23 cellular contexts compared by ENCODE assay signal in genomic region chr12:64127811-64128210, GRCh38.
"Had no signal": no experiment of that assay in that cellular context is flagged by ENCODE, and none has a peak within 500 bp of the region (broad histone marks: within the 10 kb centered on the region; RNA-seq: fewer than 3 reads in every experiment).

No MANE protein-coding gene starts in this region.

- H3K4me3 Mint-ChIP-seq: mesothelial cell of epicardium had no signal

- H3K27ac ChIP-seq: coronary artery, dorsolateral prefrontal cortex, epithelial cell of prostate, esophagus squamous epithelium, gastrocnemius medialis, heart right ventricle, left lung, lower lobe of right lung had no signal

- H3K9me3 ChIP-seq: esophagus squamous epithelium, gastrocnemius medialis, lower lobe of right lung had no signal

- H3K4me3 ChIP-seq: coronary artery, dorsolateral prefrontal cortex, esophagus squamous epithelium, gastrocnemius medialis, heart right ventricle, left lung, lower lobe of right lung, mucosa of descending colon had no signal

- ATAC-seq: esophagus mucosa, gastrocnemius medialis, heart right ventricle, left cardiac atrium, left lung, left ventricle myocardium superior, lower lobe of right lung, mucosa of descending colon had no signal

- DNase-seq: dermis blood vessel endothelial cell; dorsolateral prefrontal cortex; effector CD4-positive, alpha-beta T cell; effector memory CD4-positive, alpha-beta T cell; erythroblast; esophagus squamous epithelium; foreskin fibroblast; foreskin melanocyte; gastrocnemius medialis; glutamatergic neuron; head of caudate nucleus; heart right ventricle; hippocampal formation; left cardiac atrium; left lung; left ventricle myocardium superior; lower lobe of right lung; mesenchymal stem cell; mucosa of descending colon had no signal

- H3K27me3 ChIP-seq: dorsolateral prefrontal cortex, esophagus squamous epithelium, gastrocnemius medialis, heart right ventricle, left lung had no signal

- H3K4me1 ChIP-seq: esophagus squamous epithelium, gastrocnemius medialis, heart right ventricle, left lung, lower lobe of right lung had no signal

- H3K27ac Mint-ChIP-seq: mesothelial cell of epicardium had no signal
